In genomic region chr5:148791334-148791667, GRCh38 we compare ENCODE assay signal across 8 cellular contexts. TPM values are rescaled to one million over a fixed set of nuclear protein-coding genes. Genes with fewer than 3 reads are reported as not detected.
DNase-seq lines count a peak whose midpoint lies in the region; ATAC-seq lines count a peak whose summit lies in the region.

No MANE protein-coding gene starts in this region.

- DNase-seq in AG08395 (ENCODE audit: low spot score) (peak; percentile 38), ecto neural progenitor cell (ENCODE audit: low spot score) (no peak), NCI-H1417 treated with DMSO at 0.1 percent for 48 hours (lab: John Stamatoyannopoulos, UW) (no peak), activated gamma-delta T cell (lab: John Stamatoyannopoulos, UW) (no peak), NCI-H1092 treated with DMSO at 0.1 percent for 48 hours (lab: John Stamatoyannopoulos, UW) (no peak)
- no peak for DNase-seq in activated T-cell treated with anti-CD3 and anti-CD28 coated beads, Interleukin-2, amount 50 U/mL, for 4 hours

- peaks cover 12% of the 10 kb centered on the region for H3K4me1 Mint-ChIP-seq in activated T-cell treated with anti-CD3 and anti-CD28 coated beads, Interleukin-2, amount 50 U/mL, for 4 hours (ENCODE audit: low read depth)

- H3K36me3 Mint-ChIP-seq in activated T-cell treated with anti-CD3 and anti-CD28 coated beads, Interleukin-2, amount 50 U/mL, for 4 hours (ENCODE audit: insufficient read depth) = no peaks in the 10 kb centered on the region

- H3K9me3 Mint-ChIP-seq in activated T-cell treated with anti-CD3 and anti-CD28 coated beads, Interleukin-2, amount 50 U/mL, for 4 hours = no peaks in the 10 kb centered on the region

- peaks cover 6% of the 10 kb centered on the region for H3K27me3 Mint-ChIP-seq in activated T-cell treated with anti-CD3 and anti-CD28 coated beads, Interleukin-2, amount 50 U/mL, for 4 hours (ENCODE audit: low read depth)

- no peak overlapping the region for H3K4me3 Mint-ChIP-seq in activated T-cell treated with anti-CD3 and anti-CD28 coated beads, Interleukin-2, amount 50 U/mL, for 4 hours

- ATAC-seq in GM19043 (IDR thresholded peaks at IDR 0.05; ENCODE audit: low read depth, unreplicated experiment) (peak; percentile 95), HG03060 (IDR thresholded peaks at IDR 0.05; ENCODE audit: low read depth, unreplicated experiment) (peak; percentile 98)
- ATAC-seq in activated T-cell treated with anti-CD3 and anti-CD28 coated beads, Interleukin-2, amount 50 U/mL, for 4 hours = peak; percentile 93 to 95

RNA-seq across cellular contexts. Expression of gene ADRB2, which starts 35.1 kb away (rescaled TPM):
- total RNA-seq in activated T-cell treated with anti-CD3 and anti-CD28 coated beads, Interleukin-2, amount 50 U/mL, for 4 hours = under 1 TPM; 0.18 to 0.54 (median 0.26) TPM
